In genomic region chr4:156949373-156949814, GRCh38 we compare ENCODE assay signal across 13 cellular contexts. TPM values are rescaled to one million over a fixed set of nuclear protein-coding genes. Genes with fewer than 3 reads are reported as not detected.
DNase-seq lines count a peak whose midpoint lies in the region; ATAC-seq, FAIRE-seq and TF ChIP-seq lines count a peak whose summit lies in the region.
"Had no signal": no experiment of that assay in that cellular context is flagged by ENCODE, and none has a peak within 500 bp of the region (broad histone marks: within the 10 kb centered on the region; RNA-seq: fewer than 3 reads in every experiment).

No MANE protein-coding gene starts in this region.

- H4K20me1 ChIP-seq in SK-N-SH (ENCODE audit: insufficient read depth), result no peaks in the 10 kb centered on the region

- ATAC-seq in psoas muscle, result peak in 3 of 4 donors; percentile 29 to 55 (median 38)

- H3K4me1 ChIP-seq in SK-N-SH (ENCODE audit: control insufficient read depth in 1 of 2, insufficient read depth in 2 of 2, low read depth in 1 of 2, low read length in 1 of 2) (peaks cover 0 to 63% of the 10 kb centered on the region in 2 experiments; a peak in 3 of 4 replicates), psoas muscle (peaks cover 67% of the 10 kb centered on the region), small intestine (ENCODE audit: control insufficient read depth in 2 of 2, insufficient read depth in 1 of 2, low read depth in 1 of 2, low read length in 1 of 2) (no peaks in the 10 kb centered on the region)

- H3K27ac ChIP-seq in SK-N-SH (ENCODE audit: low read depth in 2 of 2, low read length in 1 of 2) (peak overlapping the region; percentile 71 to 95), psoas muscle (peak overlapping the region; percentile 40), caudate nucleus (ENCODE audit: low read depth, low read length) (no peak overlapping the region), small intestine (ENCODE audit: low read depth in 1 of 2, low read length in 1 of 2) (no peak overlapping the region)

- H2AFZ ChIP-seq in SK-N-SH (ENCODE audit: low read depth), result no peak overlapping the region

- FAIRE-seq in small intestine (lab: Jason Lieb, UNC), result no peak
- FAIRE-seq: D721Med had no signal

- DNase-seq in DMS53 (lab: John Stamatoyannopoulos, UW), result peak; percentile 60
- no peak for DNase-seq in SK-N-SH
- DNase-seq in foreskin fibroblast, result peak; percentile 75 to 85
- DNase-seq in psoas muscle, result no peak
- DNase-seq in caudate nucleus (lab: John Stamatoyannopoulos, UW), result no peak
- no peak for DNase-seq in OCI-M2 (lab: John Stamatoyannopoulos, UW; ENCODE audit: unreplicated experiment)
- no peak for DNase-seq in small intestine
- DNase-seq in stimulated activated CD4-positive, alpha-beta T cell treated with anti-CD3 and anti-CD28 coated beads, Interleukin-12 subunit alpha, Interleukin-12 subunit beta, amount 100 ng/mL, for 4 hours, result no peak
- DNase-seq: foreskin melanocyte; MM.1S; posterior cingulate gyrus; stimulated activated naive CD4-positive, alpha-beta T cell had no signal

- H3F3A ChIP-seq in SK-N-SH (replicated peaks; ENCODE audit: insufficient read depth), result peaks cover 48% of the 10 kb centered on the region

- POLR2A ChIA-PET in SK-N-SH (lab: Yijun Ruan, JAX), result no interaction called here

- H3K4me2 ChIP-seq in SK-N-SH, result peak overlapping the region; percentile 47

- peaks cover 88% of the 10 kb centered on the region for H3K79me2 ChIP-seq in SK-N-SH (ENCODE audit: insufficient read depth)

- TF ChIP-seq EP300 in SK-N-SH (IDR thresholded peaks at IDR 0.05; ENCODE audit: borderline replicate concordance in 1 of 2, low read depth in 1 of 2, low read length in 1 of 2), result peak; percentile 24 to 89; a peak in 3 of 4 replicates

- CTCF ChIA-PET in SK-N-SH (lab: Yijun Ruan, JAX), result interaction anchor here (1.5 kb wide), 1 partner anchor 19 kb away, joined by 6 read pairs; no protein-coding TSS in a partner anchor

- no peaks in the 10 kb centered on the region for H3K27me3 ChIP-seq in SK-N-SH (ENCODE audit: insufficient read depth)
- no peaks in the 10 kb centered on the region for H3K27me3 ChIP-seq in psoas muscle (ENCODE audit: insufficient read depth in 3 of 3, low read length in 2 of 3)
- H3K27me3 ChIP-seq in small intestine (ENCODE audit: control insufficient read depth in 2 of 2, insufficient read depth in 2 of 2, low read length in 2 of 2), result no peaks in the 10 kb centered on the region

- intact Hi-C loops in psoas muscle (cut with DNase I), result loop anchor here in 1 of 2 donors (10.0 kb wide), 1 partner anchor 175 kb away; no protein-coding TSS in a partner anchor

- H3K9me3 ChIP-seq in SK-N-SH, result no peaks in the 10 kb centered on the region
- H3K9me3 ChIP-seq in psoas muscle, result no peaks in the 10 kb centered on the region
- H3K9me3 ChIP-seq in small intestine (ENCODE audit: control insufficient read depth, low read depth), result no peaks in the 10 kb centered on the region

- H3K4me3 ChIP-seq in SK-N-SH (ENCODE audit: low read depth in 2 of 2, low read length in 1 of 2), result peak overlapping the region in 1 of 2 experiments; percentile 28; a peak in 2 of 4 replicates
- H3K4me3 ChIP-seq in foreskin fibroblast (ENCODE audit: low read depth in 1 of 2, low read length in 2 of 2), result no peak overlapping the region
- H3K4me3 ChIP-seq in psoas muscle, result peak overlapping the region; percentile 20
- H3K4me3 ChIP-seq in small intestine (ENCODE audit: low read depth in 1 of 2, low read length in 2 of 2), result no peak overlapping the region

- no peaks in the 10 kb centered on the region for H3K9me2 ChIP-seq in SK-N-SH

- H3K9ac ChIP-seq in SK-N-SH, result peak overlapping the region; percentile 48

- TF ChIP-seq RAD21 in SK-N-SH (IDR thresholded peaks at IDR 0.05; ENCODE audit: low read length), result no peak

- TF ChIP-seq CTCF in SK-N-SH (IDR thresholded peaks at IDR 0.05) (no peak), foreskin fibroblast (IDR thresholded peaks at IDR 0.05; ENCODE audit: low read depth, low read length) (no peak), psoas muscle (IDR thresholded peaks at IDR 0.05) (no peak)

- H3K36me3 ChIP-seq in SK-N-SH (replicated peaks in 1 of 2; ENCODE audit: control insufficient read depth in 1 of 2, insufficient read depth in 2 of 2, low read length in 1 of 2) (no peaks in the 10 kb centered on the region), psoas muscle (ENCODE audit: insufficient read depth in 1 of 2, low read depth in 1 of 2) (no peaks in the 10 kb centered on the region), small intestine (ENCODE audit: control insufficient read depth in 2 of 2, insufficient read depth in 2 of 2, low read length in 2 of 2) (no peaks in the 10 kb centered on the region)

- 5% methylated on average over 2 of the region's 2 CpGs for WGBS in SK-N-SH (ENCODE audit: low lambda C conversion rate)
- 28 to 42% (median 31%) methylated on average over 2 of the region's 2 CpGs for WGBS in psoas muscle, 3 donors
- WGBS in small intestine, 3 donors, result 54 to 71% (median 69%) methylated on average over 2 of the region's 2 CpGs

TF ChIP-seq in SK-N-SH, 30 proteins besides CTCF, POLR2A, EP300 and RAD21 (continues in another document):
- peak; percentile 49; the same call in 1 of the 2 replicates for TF ChIP-seq MAX (IDR thresholded peaks at IDR 0.05; ENCODE audit: low read depth)
- TF ChIP-seq, protein P1, sequence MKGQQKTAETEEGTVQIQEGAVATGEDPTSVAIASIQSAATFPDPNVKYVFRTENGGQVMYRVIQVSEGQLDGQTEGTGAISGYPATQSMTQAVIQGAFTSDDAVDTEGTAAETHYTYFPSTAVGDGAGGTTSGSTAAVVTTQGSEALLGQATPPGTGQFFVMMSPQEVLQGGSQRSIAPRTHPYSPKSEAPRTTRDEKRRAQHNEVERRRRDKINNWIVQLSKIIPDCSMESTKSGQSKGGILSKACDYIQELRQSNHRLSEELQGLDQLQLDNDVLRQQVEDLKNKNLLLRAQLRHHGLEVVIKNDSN (IDR thresholded peaks at IDR 0.05; ENCODE audit: borderline replicate concordance, low read depth), result no peak
- no peak for TF ChIP-seq REST (IDR thresholded peaks at IDR 0.05; ENCODE audit: low read depth, low read length)
- TF ChIP-seq ZBTB33 (IDR thresholded peaks at IDR 0.05; ENCODE audit: borderline replicate concordance, low read depth), result 0 out of 2 replicates have a peak, but pooled peaks have one; percentile 56
- peak; percentile 92 for TF ChIP-seq RXRA (IDR thresholded peaks at IDR 0.05; ENCODE audit: borderline replicate concordance, low read depth)
- TF ChIP-seq FOXJ3 (CRISPR knock-in tag; IDR thresholded peaks at IDR 0.05), result no peak
- TF ChIP-seq JUND (IDR thresholded peaks at IDR 0.05), result peak; percentile 77
- TF ChIP-seq NFIC (IDR thresholded peaks at IDR 0.05; ENCODE audit: borderline replicate concordance), result peak; percentile 81
- TF ChIP-seq ELF1 (IDR thresholded peaks at IDR 0.05), result no peak; the same call in 1 of the 2 replicates
- TF ChIP-seq POLR2AphosphoS5 (IDR thresholded peaks at IDR 0.05; ENCODE audit: low read depth, low read length), result peak; percentile 30; the same call in 1 of the 2 replicates
- peak; percentile 66; the same call in 1 of the 2 replicates for TF ChIP-seq FOXM1 (IDR thresholded peaks at IDR 0.05; ENCODE audit: low read depth)
- TF ChIP-seq FOSL2 (IDR thresholded peaks at IDR 0.05; ENCODE audit: borderline replicate concordance, low read depth), result peak; percentile 86

RNA-seq across cellular contexts. Expression of gene PDGFC, which starts 22.2 kb away (rescaled TPM):
- polyA plus RNA-seq in SK-N-SH (2012; rRNA removed) (29.8 and 36.2 TPM in 2 replicates), psoas muscle (1 to 10 TPM; 2.2 to 6.3 (median 2.5) TPM), small intestine (1 to 10 TPM; 2.4 to 3.9 (median 2.5) TPM)
- polyA plus RNA-seq in SK-N-SH (2012; cell fraction: cytosol; rRNA removed), result 37.7 and 40.7 TPM in 2 replicates
- polyA plus RNA-seq in SK-N-SH (2012; cell fraction: nucleus; rRNA removed), result 27.3 and 49.5 TPM in 2 replicates
- 10 to 100 TPM in 1 of 4 donors, 1 to 10 TPM in 3; 4.2 to 19.8 (median 6.7) TPM for total RNA-seq in psoas muscle

Comparison
In these comparisons a context has a peak if more than half of its experiments do, and no peak if none do; other contexts are left out.
1. DNase-seq: peak in DMS53 (single experiment) and foreskin fibroblast (2 of 2); none in SK-N-SH (single experiment), psoas muscle (0 of 2), caudate nucleus (0 of 61), OCI-M2 (single experiment), small intestine (single experiment) and stimulated activated CD4-positive, alpha-beta T cell treated with anti-CD3 and anti-CD28 coated beads, Interleukin-12 subunit alpha, Interleukin-12 subunit beta, amount 100 ng/mL, for 4 hours (single experiment).
2. H3K27ac ChIP-seq: peak in SK-N-SH (2 of 2) and psoas muscle (single experiment); none in caudate nucleus (single experiment) and small intestine (0 of 2).